ENCODE assay signal across 8 cellular contexts in the genomic region with DNA sequence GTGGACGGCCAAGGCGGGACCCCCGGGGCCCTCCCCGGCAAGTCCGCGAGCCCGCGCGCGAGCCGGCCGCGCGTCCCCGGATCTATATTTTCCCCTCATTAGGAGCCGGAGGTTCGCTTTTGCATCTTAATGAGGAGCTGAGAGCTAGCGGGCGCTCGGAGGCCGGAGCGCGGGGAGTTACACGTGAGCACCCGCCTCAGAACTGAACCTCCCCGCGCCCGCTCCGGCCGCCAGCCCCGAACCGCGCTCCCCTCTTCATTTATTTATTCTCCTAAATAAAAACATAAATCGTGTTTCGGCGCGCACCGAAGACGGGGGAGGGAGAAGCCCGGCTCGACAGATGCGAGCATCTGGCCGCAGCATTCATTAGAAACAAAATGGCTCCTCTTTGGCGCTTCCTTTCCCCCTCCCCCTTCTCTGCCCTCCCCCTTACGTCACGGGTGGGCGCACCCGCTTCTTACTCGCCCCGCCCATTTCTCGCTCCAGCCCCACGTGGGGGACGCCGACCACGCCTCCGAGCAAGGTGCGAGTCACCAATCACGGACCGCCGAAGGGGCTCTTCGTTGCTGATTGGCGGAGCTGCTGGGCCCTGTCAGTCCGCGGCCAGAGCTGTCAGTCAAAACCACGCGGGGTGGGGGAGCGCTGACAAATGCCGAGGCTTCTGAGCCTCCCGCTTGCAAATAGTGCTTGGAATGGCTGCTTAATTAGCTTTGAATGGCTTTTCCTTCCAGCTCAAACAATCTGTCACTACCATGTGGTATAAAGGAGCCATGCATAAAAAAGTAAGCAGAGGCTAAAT. TPM values are rescaled to one million over a fixed set of nuclear protein-coding genes. Genes with fewer than 3 reads are reported as not detected.
A peak's percentile ranks its signal among the peaks of the same experiment; 100 is the strongest.
DNase-seq lines count a peak whose midpoint lies in the region; ATAC-seq and TF ChIP-seq lines count a peak whose summit lies in the region.

No MANE protein-coding gene starts in this region.

- in situ Hi-C loops in KBM-7 (cut with MboI; ENCODE audit: low pct_unique_long_range_greater_than_20kb, low sequenced_read_pairs), result no loop called here

- peaks cover 32% of the 10 kb centered on the region for H3K4me1 ChIP-seq in PC-9 (replicated peaks; ENCODE audit: insufficient read depth)
- peaks cover 26 to 32% of the 10 kb centered on the region in 2 donors for H3K4me1 ChIP-seq in mucosa of rectum (ENCODE audit: control insufficient read depth in 2 of 2, insufficient read depth in 2 of 2, low read length in 2 of 2)

- H3K27me3 Mint-ChIP-seq in activated T-cell treated with anti-CD3 and anti-CD28 coated beads, Interleukin-2, amount 50 U/mL, for 4 hours (ENCODE audit: low read depth), result peaks cover 11% of the 10 kb centered on the region

- peaks cover 10% of the 10 kb centered on the region for H4K20me1 ChIP-seq in PC-9 (ENCODE audit: insufficient read depth)

- intact Hi-C loops in PC-9 (cut with micrococcal nuclease; ENCODE audit: unreplicated experiment), result loop anchor here (1.0 to 10.0 kb wide), 11 partner anchors 97 to 619 kb away; no protein-coding TSS in a partner anchor

- POLR2A ChIA-PET in PC-9 (lab: Charles Lee; ENCODE audit: unreplicated experiment), result interaction anchor here (0.5 to 0.7 kb wide), 6 partner anchors 99 to 507 kb away, joined by 3 to 6 read pairs (median 4); no protein-coding TSS in a partner anchor

- peaks cover 35% of the 10 kb centered on the region for H3K79me2 ChIP-seq in PC-9 (ENCODE audit: low read depth)

- DNase-seq in DMS114 treated with DMSO at 0.1 percent for 48 hours (lab: John Stamatoyannopoulos, UW; ENCODE audit: unreplicated experiment) (peak; percentile 97), KBM-7 (peak; percentile 100), PC-9 (peak; percentile 93 to 99), erythroblast (lab: John Stamatoyannopoulos, UW) (peak; percentile 99 to 100)
- DNase-seq in activated T-cell treated with anti-CD3 and anti-CD28 coated beads, Interleukin-2, amount 50 U/mL, for 4 hours, result peak; percentile 100
- DNase-seq in stimulated activated CD8-positive, alpha-beta memory T cell treated with anti-CD3 and anti-CD28 coated beads, Interleukin-4, amount 100 ng/mL, for 4 hours (ENCODE audit: low read depth in 2 of 2, low spot score in 1 of 2), result peak; percentile 100

- peaks cover 6% of the 10 kb centered on the region for H3K36me3 Mint-ChIP-seq in activated T-cell treated with anti-CD3 and anti-CD28 coated beads, Interleukin-2, amount 50 U/mL, for 4 hours (ENCODE audit: insufficient read depth)

- H3K9me2 ChIP-seq in PC-9 (ENCODE audit: insufficient read depth), result no peaks in the 10 kb centered on the region

- H3K27ac ChIP-seq in PC-9, result peak overlapping the region; percentile 77
- peak overlapping the region; percentile 78 to 89 for H3K27ac ChIP-seq in mucosa of rectum (ENCODE audit: low read depth in 2 of 2, low read length in 2 of 2)

- H3K27me3 ChIP-seq in PC-9 (ENCODE audit: insufficient read depth, low read depth), result no peaks in the 10 kb centered on the region
- no peaks in the 10 kb centered on the region for H3K27me3 ChIP-seq in mucosa of rectum (ENCODE audit: control insufficient read depth in 2 of 2, insufficient read depth in 2 of 2, low read length in 2 of 2)

- H3K36me3 ChIP-seq in PC-9 (ENCODE audit: low read depth), result no peaks in the 10 kb centered on the region
- H3K36me3 ChIP-seq in mucosa of rectum (ENCODE audit: control insufficient read depth in 2 of 2, insufficient read depth in 2 of 2, low read length in 2 of 2), result peaks cover 0 to 3% of the 10 kb centered on the region in 2 donors

- TF ChIP-seq CTCF in PC-9 (conservative IDR thresholded peaks at IDR 0.05), result no peak

- no peaks in the 10 kb centered on the region for H3K9me3 ChIP-seq in PC-9 (ENCODE audit: insufficient read depth, low read depth)
- no peaks in the 10 kb centered on the region for H3K9me3 ChIP-seq in mucosa of rectum (ENCODE audit: control insufficient read depth in 2 of 2, low read length in 2 of 2)

- peak overlapping the region; percentile 63 for H3K4me3 ChIP-seq in PC-9
- H3K4me3 ChIP-seq in mucosa of rectum (ENCODE audit: low read length in 2 of 2), result peak overlapping the region; percentile 66 to 67

- CTCF ChIA-PET in PC-9 (lab: Charles Lee), result interaction anchor here (0.5 to 1.3 kb wide), 2 partner anchors 368 to 618 kb away, joined by 4 to 10 read pairs; no protein-coding TSS in a partner anchor

- peaks cover 5% of the 10 kb centered on the region; the same call in 1 of the 2 replicates for H3F3A ChIP-seq in PC-9 (ENCODE audit: insufficient read depth, low read depth)

- H3K4me2 ChIP-seq in PC-9, result peak overlapping the region; percentile 83

- no peaks in the 10 kb centered on the region for H3K9me3 Mint-ChIP-seq in activated T-cell treated with anti-CD3 and anti-CD28 coated beads, Interleukin-2, amount 50 U/mL, for 4 hours

- H3K4me1 Mint-ChIP-seq in activated T-cell treated with anti-CD3 and anti-CD28 coated beads, Interleukin-2, amount 50 U/mL, for 4 hours (ENCODE audit: low read depth), result peaks cover 26% of the 10 kb centered on the region

- peak overlapping the region; percentile 96 for H3K4me3 Mint-ChIP-seq in activated T-cell treated with anti-CD3 and anti-CD28 coated beads, Interleukin-2, amount 50 U/mL, for 4 hours

- peak; percentile 45 for ATAC-seq in GM21619 (IDR thresholded peaks at IDR 0.05; ENCODE audit: unreplicated experiment)
- ATAC-seq in activated T-cell treated with anti-CD3 and anti-CD28 coated beads, Interleukin-2, amount 50 U/mL, for 4 hours, result peak; percentile 54 to 58

- H3K9ac ChIP-seq in mucosa of rectum (ENCODE audit: low read depth in 1 of 2, low read length in 2 of 2), result peak overlapping the region; percentile 74 to 88

- TF ChIP-seq POLR2A in erythroblast (IDR thresholded peaks at IDR 0.05; ENCODE audit: low read length), result peak; percentile 90

- TSS peak; percentile 14 for BruUV-seq in PC-9 (replicated peaks; lab: Mats Ljungman, UMichigan)

- H2AFZ ChIP-seq in PC-9, result peak overlapping the region; percentile 68; the same call in 1 of the 2 replicates

RNA-seq across cellular contexts. Expression of a gene that starts 1.6 kb away (rescaled TPM):
- total RNA-seq in PC-9 (2021), result 51.3 and 72.4 TPM in 2 replicates
- total RNA-seq in activated T-cell treated with anti-CD3 and anti-CD28 coated beads, Interleukin-2, amount 50 U/mL, for 4 hours, result 100 to 1,000 TPM; 115 to 153 (median 139) TPM

Comparison
In these comparisons a context has a peak if more than half of its experiments do, and no peak if none do; other contexts are left out.
1. Peak in every context shown above with its lines: DNase-seq, ATAC-seq, H3K4me3 ChIP-seq and H3K27ac ChIP-seq.